Comparison of ENCODE assay signal across 24 cellular contexts in genomic region chr1:39488801-39489566, GRCh38. TPM values are rescaled to one million over a fixed set of nuclear protein-coding genes. Genes with fewer than 3 reads are reported as not detected.
DNase-seq lines count a peak whose midpoint lies in the region; ATAC-seq and TF ChIP-seq lines count a peak whose summit lies in the region.
"Had no signal": no experiment of that assay in that cellular context is flagged by ENCODE, and none has a peak within 500 bp of the region (broad histone marks: within the 10 kb centered on the region; RNA-seq: fewer than 3 reads in every experiment).

No MANE protein-coding gene starts in this region.

- POLR2A ChIA-PET in CD4-positive, alpha-beta T cell (lab: Charles Lee), result no interaction called here

- peaks cover 5% of the 10 kb centered on the region for H3K27me3 ChIP-seq in CD4-positive, alpha-beta T cell (ENCODE audit: control insufficient read depth, insufficient read depth, low read length)
- H3K27me3 ChIP-seq: ascending aorta had no signal

- TF ChIP-seq CTCF in CD4-positive, alpha-beta T cell (IDR thresholded peaks at IDR 0.05), result no peak
- no peak for TF ChIP-seq CTCF in chondrocyte (IDR thresholded peaks at IDR 0.05)

- peak overlapping the region; percentile 11 for H3K4me3 Mint-ChIP-seq in CD4-positive, alpha-beta T cell
- H3K4me3 Mint-ChIP-seq in chondrocyte (ENCODE audit: unreplicated experiment), result no peak overlapping the region

- no peaks in the 10 kb centered on the region for H3K9me3 Mint-ChIP-seq in CD4-positive, alpha-beta T cell
- no peaks in the 10 kb centered on the region for H3K9me3 Mint-ChIP-seq in chondrocyte (ENCODE audit: low read depth)
- H3K9me3 Mint-ChIP-seq: effector memory CD8-positive, alpha-beta T cell; naive thymus-derived CD8-positive, alpha-beta T cell had no signal

- no peak overlapping the region for H3K27ac Mint-ChIP-seq in CD4-positive, alpha-beta T cell
- peak overlapping the region; percentile 65 for H3K27ac Mint-ChIP-seq in chondrocyte (ENCODE audit: unreplicated experiment)

- ATAC-seq in CD4-positive, alpha-beta T cell (ENCODE audit: poor library complexity), result no peak
- ATAC-seq: effector memory CD8-positive, alpha-beta T cell; naive thymus-derived CD8-positive, alpha-beta T cell had no signal

- peaks cover 14% of the 10 kb centered on the region for H3K27me3 Mint-ChIP-seq in CD4-positive, alpha-beta T cell
- peaks cover 3% of the 10 kb centered on the region for H3K27me3 Mint-ChIP-seq in chondrocyte (ENCODE audit: low read depth)

- H3K27ac ChIP-seq in CD4-positive, alpha-beta T cell (ENCODE audit: low read depth, low read length), result no peak overlapping the region
- H3K27ac ChIP-seq: ascending aorta, PC-9, psoas muscle, SK-N-MC had no signal

- intact Hi-C loops in CD4-positive, alpha-beta T cell (cut with DNase I, micrococcal nuclease), result no loop called here

- no peaks in the 10 kb centered on the region for H3K9me3 ChIP-seq in CD4-positive, alpha-beta T cell (ENCODE audit: control insufficient read depth, low read length)
- H3K9me3 ChIP-seq: ascending aorta, psoas muscle had no signal

- peaks cover 35% of the 10 kb centered on the region for H3K36me3 Mint-ChIP-seq in CD4-positive, alpha-beta T cell (ENCODE audit: low read depth)
- peaks cover 21% of the 10 kb centered on the region for H3K36me3 Mint-ChIP-seq in chondrocyte (ENCODE audit: low read depth)

- peak; percentile 31 to 41 for DNase-seq in AML-193 (lab: John Stamatoyannopoulos, UW)
- no peak for DNase-seq in CD4-positive, alpha-beta T cell
- peak; percentile 99 for DNase-seq in NCI-H1694 treated with DMSO at 0.1 percent for 48 hours (lab: John Stamatoyannopoulos, UW)
- peak; percentile 38 for DNase-seq in chondrocyte (ENCODE audit: low spot score)
- no peak for DNase-seq in NCI-H345 treated with DMSO at 0.1 percent for 48 hours (lab: John Stamatoyannopoulos, UW; ENCODE audit: unreplicated experiment)
- no peak for DNase-seq in NCI-H774 (lab: John Stamatoyannopoulos, UW)
- no peak for DNase-seq in activated CD4-positive, CD25-positive, alpha-beta regulatory T cell (lab: John Stamatoyannopoulos, UW)
- DNase-seq: activated CD4-positive, alpha-beta T cell treated with anti-CD3 and anti-CD28 coated beads for 4 hours; activated gamma-delta T cell; cerebellar nuclear complex; effector memory CD8-positive, alpha-beta T cell; hypothalamus; kidney glomerular epithelial cell; naive thymus-derived CD8-positive, alpha-beta T cell; NCI-H2029; NCI-H524 treated with DMSO at 0.1 percent for 48 hours; PC-9; psoas muscle; small intestine; stimulated activated CD4-positive, alpha-beta T cell treated with anti-CD3 and anti-CD28 coated beads, Interleukin-4, amount 100 ng/mL, for 4 hours; T1000 had no signal

- CTCF ChIA-PET in CD4-positive, alpha-beta T cell (lab: Charles Lee), result no interaction called here

- H3K4me1 Mint-ChIP-seq in CD4-positive, alpha-beta T cell (ENCODE audit: low read depth), result peaks cover 5% of the 10 kb centered on the region
- H3K4me1 Mint-ChIP-seq in chondrocyte (ENCODE audit: low read depth), result peaks cover 4% of the 10 kb centered on the region

RNA-seq across cellular contexts. Expression of gene BMP8A, which starts 2.5 kb away (rescaled TPM):
- not detected for total RNA-seq in CD4-positive, alpha-beta T cell
- 0.12 TPM in 1 of 3 replicates, not detected in the others for total RNA-seq in chondrocyte
- total RNA-seq: ascending aorta; naive thymus-derived CD8-positive, alpha-beta T cell; psoas muscle; subcutaneous adipose tissue had no signal

Comparison
In these comparisons a context has a peak if more than half of its experiments do, and no peak if none do; other contexts are left out.
1. DNase-seq: peak in AML-193 (2 of 2), NCI-H1694 treated with DMSO at 0.1 percent for 48 hours (single experiment) and chondrocyte (single experiment); none in CD4-positive, alpha-beta T cell (0 of 10), NCI-H345 treated with DMSO at 0.1 percent for 48 hours (single experiment), NCI-H774 (single experiment) and activated CD4-positive, CD25-positive, alpha-beta regulatory T cell (0 of 4).